In genomic region chr17:65013613-65014391, GRCh38 we compare ENCODE assay signal across 8 cellular contexts. TPM values are rescaled to one million over a fixed set of nuclear protein-coding genes. Genes with fewer than 3 reads are reported as not detected.
DNase-seq lines count a peak whose midpoint lies in the region; ATAC-seq and TF ChIP-seq lines count a peak whose summit lies in the region.

No MANE protein-coding gene starts in this region.

- H3K4me1 ChIP-seq in BLaER1 treated with 17β-estradiol and CSF1 and Interleukin-3, amounts not matched to agents 10 nM and 100 nM, result peaks cover 0 to 99% (median 16%) of the 10 kb centered on the region in 10 experiments; a peak in 18 of 20 replicates
- peaks cover 2 to 27% (median 22%) of the 10 kb centered on the region in 4 donors for H3K4me1 ChIP-seq in liver (ENCODE audit: control insufficient read depth in 4 of 4, insufficient read depth in 4 of 4, low read length in 3 of 4)

- H3K36me3 ChIP-seq in BLaER1 treated with 17β-estradiol and CSF1 and Interleukin-3, amounts not matched to agents 10 nM and 100 nM, result peaks cover 59 to 90% (median 74%) of the 10 kb centered on the region in 11 experiments
- peaks cover 0 to 14% (median 4%) of the 10 kb centered on the region in 4 donors for H3K36me3 ChIP-seq in liver (ENCODE audit: control insufficient read depth in 4 of 4, insufficient read depth in 3 of 4, low read depth in 1 of 4, low read length in 3 of 4)

- H3K27ac ChIP-seq in BLaER1 treated with 17β-estradiol and CSF1 and Interleukin-3, amounts not matched to agents 10 nM and 100 nM, result peak overlapping the region in 2 of 11 experiments; percentile 29; a peak in 2 of 22 replicates
- no peak overlapping the region for H3K27ac ChIP-seq in liver (ENCODE audit: low read depth in 1 of 2, low read length in 2 of 2)

- no peaks in the 10 kb centered on the region for H3K27me3 ChIP-seq in BLaER1 treated with 17β-estradiol and CSF1 and Interleukin-3, amounts not matched to agents 10 nM and 100 nM
- H3K27me3 ChIP-seq in liver (ENCODE audit: control insufficient read depth in 4 of 4, insufficient read depth in 4 of 4, low read length in 3 of 4), result no peaks in the 10 kb centered on the region

- peak overlapping the region in 7 of 11 experiments; percentile 3 to 71 (median 56); a peak in 12 of 22 replicates for H3K4me2 ChIP-seq in BLaER1 treated with 17β-estradiol and CSF1 and Interleukin-3, amounts not matched to agents 10 nM and 100 nM

- H3K4me3 Mint-ChIP-seq in activated naive CD4-positive, alpha-beta T cell treated with anti-CD3 and anti-CD28 coated beads, Interleukin-2, amount 50 U/mL, for 24 hours, result peak overlapping the region; percentile 11

- H3K36me3 Mint-ChIP-seq in activated naive CD4-positive, alpha-beta T cell treated with anti-CD3 and anti-CD28 coated beads, Interleukin-2, amount 50 U/mL, for 24 hours, result peaks cover 23% of the 10 kb centered on the region

- peak overlapping the region; percentile 39 for H3K27ac Mint-ChIP-seq in activated naive CD4-positive, alpha-beta T cell treated with anti-CD3 and anti-CD28 coated beads, Interleukin-2, amount 50 U/mL, for 24 hours

- TF ChIP-seq RAD21 in liver (IDR thresholded peaks at IDR 0.05), result no peak

- no peak for DNase-seq in NCI-H1048 (lab: John Stamatoyannopoulos, UW)
- DNase-seq in RPMI8226, result no peak
- no peak for DNase-seq in HuH-7 (ENCODE audit: low spot score)

- no peak overlapping the region for H3K9ac ChIP-seq in BLaER1 treated with 17β-estradiol and CSF1 and Interleukin-3, amounts not matched to agents 10 nM and 100 nM
- no peak overlapping the region for H3K9ac ChIP-seq in liver (ENCODE audit: low read depth in 1 of 2, low read length in 2 of 2)

- no peaks in the 10 kb centered on the region for H3K9me3 ChIP-seq in BLaER1 treated with 17β-estradiol and CSF1 and Interleukin-3, amounts not matched to agents 10 nM and 100 nM (replicated peaks in 1 of 11)
- H3K9me3 ChIP-seq in liver (ENCODE audit: control insufficient read depth in 4 of 4, low read length in 3 of 4), result no peaks in the 10 kb centered on the region

- no peaks in the 10 kb centered on the region for H3K9me3 Mint-ChIP-seq in activated naive CD4-positive, alpha-beta T cell treated with anti-CD3 and anti-CD28 coated beads, Interleukin-2, amount 50 U/mL, for 24 hours

- H3K4me3 ChIP-seq in BLaER1 treated with 17β-estradiol and CSF1 and Interleukin-3, amounts not matched to agents 10 nM and 100 nM, result no peak overlapping the region
- no peak overlapping the region for H3K4me3 ChIP-seq in liver (ENCODE audit: low read depth in 1 of 3, low read length in 3 of 3)

- peak; percentile 51 for ATAC-seq in HG02885 (IDR thresholded peaks at IDR 0.05; ENCODE audit: poor library complexity, unreplicated experiment)
- no peak for ATAC-seq in HG02981 (IDR thresholded peaks at IDR 0.05; ENCODE audit: unreplicated experiment)

- TF ChIP-seq CTCF in liver (IDR thresholded peaks at IDR 0.05; ENCODE audit: low read depth, low read length, missing input control), result no peak

- H4K20me1 ChIP-seq in BLaER1 treated with 17β-estradiol and CSF1 and Interleukin-3, amounts not matched to agents 10 nM and 100 nM, result peaks cover 18 to 100% (median 67%) of the 10 kb centered on the region in 11 experiments; a peak in 21 of 22 replicates

- WGBS in liver, result 84% methylated on average over 10 of the region's 10 CpGs

- H3K27me3 Mint-ChIP-seq in activated naive CD4-positive, alpha-beta T cell treated with anti-CD3 and anti-CD28 coated beads, Interleukin-2, amount 50 U/mL, for 24 hours, result no peaks in the 10 kb centered on the region

- H3K4me1 Mint-ChIP-seq in activated naive CD4-positive, alpha-beta T cell treated with anti-CD3 and anti-CD28 coated beads, Interleukin-2, amount 50 U/mL, for 24 hours, result peaks cover 87% of the 10 kb centered on the region

TF ChIP-seq in liver, 16 proteins besides CTCF, POLR2A, EP300 and RAD21:
- TF ChIP-seq JUND (IDR thresholded peaks at IDR 0.05), result peak; percentile 55 to 70
- TF ChIP-seq ZBTB33 (IDR thresholded peaks at IDR 0.05), result no peak
- TF ChIP-seq RXRA (IDR thresholded peaks at IDR 0.05), result no peak
- no peak for TF ChIP-seq HNF4G (IDR thresholded peaks at IDR 0.05)
- TF ChIP-seq REST (IDR thresholded peaks at IDR 0.05), result no peak

RNA-seq across cellular contexts. Expression of gene GNA13, which starts 42.7 kb away (rescaled TPM):
- 10 to 100 TPM; 26.5 to 40.5 TPM for total RNA-seq in liver
- polyA plus RNA-seq in liver, result 1 to 10 TPM; 7.6 to 8.8 TPM
